ENCODE assay signal across 13 cellular contexts in genomic region chr4:15020502-15021286, GRCh38. TPM values are rescaled to one million over a fixed set of nuclear protein-coding genes. Genes with fewer than 3 reads are reported as not detected.
DNase-seq lines count a peak whose midpoint lies in the region; ATAC-seq and TF ChIP-seq lines count a peak whose summit lies in the region.
"Had no signal": no experiment of that assay in that cellular context is flagged by ENCODE, and none has a peak within 500 bp of the region (broad histone marks: within the 10 kb centered on the region; RNA-seq: fewer than 3 reads in every experiment).

No MANE protein-coding gene starts in this region.

- H3K9me3 ChIP-seq in left ventricle myocardium inferior (replicated peaks) (no peaks in the 10 kb centered on the region), transverse colon (no peaks in the 10 kb centered on the region)
- H3K9me3 ChIP-seq: Peyer's patch had no signal

- WGBS in transverse colon (ENCODE audit: low coverage in 1 of 2), 2 donors: 77 to 86% methylated on average over 7 of the region's 7 CpGs

- H3K27ac ChIP-seq in left ventricle myocardium inferior (replicated peaks) (peak overlapping the region; percentile 5), transverse colon (peak overlapping the region in 3 of 4 donors; percentile 15 to 48 (median 41))
- H3K27ac ChIP-seq: Peyer's patch had no signal

- no peak for TF ChIP-seq EP300 in transverse colon (IDR thresholded peaks at IDR 0.05; ENCODE audit: low read depth)

- intact Hi-C loops in left ventricle myocardium inferior (cut with micrococcal nuclease) (no loop called here), transverse colon (cut with DNase I; ENCODE audit: low total_unique reads) (no loop called here)

- H3K4me3 ChIP-seq in left ventricle myocardium inferior (no peak overlapping the region), transverse colon (no peak overlapping the region)
- H3K4me3 ChIP-seq: Peyer's patch had no signal

- TF ChIP-seq POLR2A in transverse colon (IDR thresholded peaks at IDR 0.05): no peak

- no peak for TF ChIP-seq CTCF in left ventricle myocardium inferior (IDR thresholded peaks at IDR 0.05; ENCODE audit: borderline replicate concordance)
- no peak for TF ChIP-seq CTCF in transverse colon (IDR thresholded peaks at IDR 0.05)

- H3K4me1 ChIP-seq in left ventricle myocardium inferior (peaks cover 63% of the 10 kb centered on the region), transverse colon (peaks cover 0 to 43% (median 16%) of the 10 kb centered on the region in 4 donors)

- in situ Hi-C loops in transverse colon (cut with MboI; ENCODE audit: low pct_ligation_motif_present in 1 of 4, low pct_unique_long_range_greater_than_20kb in 1 of 4, low sequenced_read_pairs in 3 of 4): loop anchor here in 2 of 4 donors (25.0 kb wide), 2 partner anchors 442 to 1383 kb away; partner anchors contain the start of genes BOD1L1 (in 1 of the 2) and CC2D2A (in 1 of the 2)

- H3K27me3 ChIP-seq in left ventricle myocardium inferior (ENCODE audit: low read depth) (no peaks in the 10 kb centered on the region), transverse colon (no peaks in the 10 kb centered on the region)
- H3K27me3 ChIP-seq: Peyer's patch had no signal

- H3K36me3 ChIP-seq in left ventricle myocardium inferior (peaks cover 43% of the 10 kb centered on the region), transverse colon (peaks cover 0 to 10% (median 3%) of the 10 kb centered on the region in 4 donors)

- ATAC-seq in GM21390 (IDR thresholded peaks at IDR 0.05; ENCODE audit: unreplicated experiment) (peak; percentile 53), HG03457 (IDR thresholded peaks at IDR 0.05; ENCODE audit: unreplicated experiment) (no peak), HG03097 (IDR thresholded peaks at IDR 0.05; ENCODE audit: low FRiP score, unreplicated experiment) (no peak), GM21825 (IDR thresholded peaks at IDR 0.05; ENCODE audit: unreplicated experiment) (no peak)
- ATAC-seq: sciatic nerve had no signal

- peak; percentile 85 for DNase-seq in MV-4-11 (lab: John Stamatoyannopoulos, UW)
- no peak for DNase-seq in left ventricle myocardium inferior
- DNase-seq in transverse colon: no peak
- DNase-seq: activated CD4-positive, CD25-positive, alpha-beta regulatory T cell; activated effector memory CD4-positive, alpha-beta T cell treated with Interleukin-2 at 50 U/mL for 16 hours; DMS 273 treated with DMSO at 0.1 percent for 48 hours; NCI-H2029; Peyer's patch had no signal

RNA-seq across cellular contexts. Expression of gene CPEB2, which starts 18.4 kb away (rescaled TPM):
- total RNA-seq in left ventricle myocardium inferior (23.3 TPM), transverse colon (10 to 100 TPM; 23.2 to 38.5 (median 26.5) TPM)
